ENCODE assay signal across 1 cellular context in genomic region chr11:65502852-65503603, GRCh38.
TF ChIP-seq lines count a peak whose summit lies in the region.

No MANE protein-coding gene starts in this region.

TF ChIP-seq in K562, 482 proteins besides CTCF, POLR2A, EP300 and RAD21 (continues in another document):
- TF ChIP-seq HDAC8 (tag; IDR thresholded peaks at IDR 0.05) (no peak), OTX1 (CRISPR knock-in tag; IDR thresholded peaks at IDR 0.05) (peak; percentile 98), ZNF277 (CRISPR knock-in tag; IDR thresholded peaks at IDR 0.05; ENCODE audit: borderline replicate concordance) (no peak), ZHX1 (conservative IDR thresholded peaks at IDR 0.05; ENCODE audit: low read length) (no peak), BCLAF1 (IDR thresholded peaks at IDR 0.05; ENCODE audit: borderline replicate concordance in 1 of 2, control insufficient read depth in 1 of 2, low read depth in 2 of 2, low read length in 1 of 2) (peak; percentile 90 to 98), E2F8 (IDR thresholded peaks at IDR 0.05; ENCODE audit: low read depth, partially characterized antibody) (no peak), ARHGAP35 (IDR thresholded peaks at IDR 0.05; ENCODE audit: partially characterized antibody) (peak; percentile 51), ZNF695 (CRISPR knock-in tag; IDR thresholded peaks at IDR 0.05) (peak; percentile 89; the same call in 1 of the 2 replicates), HES1 (IDR thresholded peaks at IDR 0.05; ENCODE audit: low read depth) (no peak), POLR2AphosphoS5 (IDR thresholded peaks at IDR 0.05; ENCODE audit: control insufficient read depth, insufficient read depth, low read depth, low read length) (peak; percentile 99), ZNF778 (CRISPR knock-in tag; IDR thresholded peaks at IDR 0.05) (no peak), ZBTB12 (CRISPR knock-in tag; IDR thresholded peaks at IDR 0.05) (0 out of 2 replicates have a peak, but pooled peaks have one; percentile 26), HBP1 (CRISPR knock-in tag; IDR thresholded peaks at IDR 0.05) (peak; percentile 97), SP1 (CRISPR knock-in tag; IDR thresholded peaks at IDR 0.05) (peak; percentile 60; the same call in 1 of the 2 replicates), ZFX (CRISPR knock-in tag; IDR thresholded peaks at IDR 0.05) (peak; percentile 19; the same call in 1 of the 2 replicates), CTBP1 (IDR thresholded peaks at IDR 0.05; ENCODE audit: borderline replicate concordance) (no peak), SLC30A9 (CRISPR knock-in tag; IDR thresholded peaks at IDR 0.05) (no peak), HCFC1 (IDR thresholded peaks at IDR 0.05; ENCODE audit: low read depth, low read length) (no peak), CLOCK (CRISPR knock-in tag; IDR thresholded peaks at IDR 0.05; ENCODE audit: borderline replicate concordance) (no peak), HNRNPK (IDR thresholded peaks at IDR 0.05; ENCODE audit: low read depth, low read length, poor library complexity, severe bottlenecking) (no peak), TBP (optimal IDR thresholded peaks at IDR 0.05; ENCODE audit: low read depth, low read length) (no peak), ARID1B (IDR thresholded peaks at IDR 0.05) (no peak), KHSRP (IDR thresholded peaks at IDR 0.05) (peak; percentile 92), RAD51 (IDR thresholded peaks at IDR 0.05; ENCODE audit: borderline replicate concordance, low read depth) (no peak), TCF3 (CRISPR knock-in tag; IDR thresholded peaks at IDR 0.05) (peak; percentile 48; the same call in 1 of the 2 replicates), MAFF (IDR thresholded peaks at IDR 0.05; ENCODE audit: low read length) (peak; percentile 20; the same call in 1 of the 2 replicates), ZNF655 (CRISPR knock-in tag; IDR thresholded peaks at IDR 0.05) (peak; percentile 22; the same call in 1 of the 2 replicates), MLLT1 (IDR thresholded peaks at IDR 0.05) (peak; percentile 98 to 99), CREB5 (CRISPR knock-in tag; IDR thresholded peaks at IDR 0.05) (peak; percentile 82), NR2C1 (IDR thresholded peaks at IDR 0.05) (no peak), NR2C1 (tag; IDR thresholded peaks at IDR 0.05) (no peak), XRCC3 (IDR thresholded peaks at IDR 0.05) (peak; percentile 92), ZNF740 (CRISPR knock-in tag; IDR thresholded peaks at IDR 0.05) (peak; percentile 38; the same call in 1 of the 2 replicates), ZNF740 (tag; IDR thresholded peaks at IDR 0.05) (no peak), ZNF347 (CRISPR knock-in tag; IDR thresholded peaks at IDR 0.05; ENCODE audit: low read depth) (no peak), KLF1 (tag; IDR thresholded peaks at IDR 0.05) (no peak), NR3C1 (CRISPR knock-in tag; IDR thresholded peaks at IDR 0.05) (no peak)
